ENCODE assay signal across 1 cellular context in genomic region chr4:39614487-39615162, GRCh38.
TF ChIP-seq lines count a peak whose summit lies in the region.

No MANE protein-coding gene starts in this region.

TF ChIP-seq in GM12878, 131 proteins besides CTCF, POLR2A, EP300 and RAD21 (continued from another document and continues in another):
- TF ChIP-seq E2F4 (IDR thresholded peaks at IDR 0.05; ENCODE audit: low read depth, low read length) (no peak), ZNF24 (IDR thresholded peaks at IDR 0.05) (0 out of 2 replicates have a peak, but pooled peaks have one; percentile 15), HCFC1 (IDR thresholded peaks at IDR 0.05; ENCODE audit: low read length) (no peak), TARDBP (IDR thresholded peaks at IDR 0.05; ENCODE audit: borderline replicate concordance) (no peak), ZNF687 (IDR thresholded peaks at IDR 0.05) (no peak), RELA (IDR thresholded peaks at IDR 0.05; ENCODE audit: borderline replicate concordance, partially characterized antibody) (peak; percentile 58), SUPT20H (IDR thresholded peaks at IDR 0.05; ENCODE audit: borderline replicate concordance, control insufficient read depth, low read depth, low read length) (no peak), KAT2A (conservative IDR thresholded peaks at IDR 0.05; ENCODE audit: control insufficient read depth, low read depth, low read length) (no peak), SIN3A (IDR thresholded peaks at IDR 0.05; ENCODE audit: low read depth, low read length) (no peak), FOS (IDR thresholded peaks at IDR 0.05; ENCODE audit: borderline replicate concordance, extremely low read depth, insufficient read length) (no peak), NFIC (IDR thresholded peaks at IDR 0.05; ENCODE audit: low read depth, low read length) (peak; percentile 84), SKIL (IDR thresholded peaks at IDR 0.05; ENCODE audit: low read depth, poor library complexity, severe bottlenecking) (no peak), USF1 (IDR thresholded peaks at IDR 0.05; ENCODE audit: borderline replicate concordance, extremely low read length, insufficient read depth, low read depth, low read length) (no peak), ZZZ3 (IDR thresholded peaks at IDR 0.05; ENCODE audit: control insufficient read depth, insufficient read length, low read depth) (no peak), E2F8 (IDR thresholded peaks at IDR 0.05; ENCODE audit: low read depth, partially characterized antibody) (peak; percentile 15), CEBPB (IDR thresholded peaks at IDR 0.05; ENCODE audit: borderline replicate concordance in 1 of 2, low read depth in 2 of 2, low read length in 2 of 2) (peak in 1 of 2 experiments; percentile 66; a peak in 1 of 4 replicates), TBL1XR1 (IDR thresholded peaks at IDR 0.05; ENCODE audit: low read depth, low read length) (no peak), BCL11A (IDR thresholded peaks at IDR 0.05; ENCODE audit: low read depth, low read length) (peak; percentile 80; the same call in 1 of the 2 replicates), MEF2A (IDR thresholded peaks at IDR 0.05; ENCODE audit: insufficient read depth, low read depth, low read length) (peak; percentile 62; the same call in 1 of the 2 replicates), BMI1 (IDR thresholded peaks at IDR 0.05; ENCODE audit: borderline replicate concordance) (peak; percentile 40; the same call in 1 of the 2 replicates), EZH2 (IDR thresholded peaks at IDR 0.05; ENCODE audit: borderline replicate concordance, control insufficient read depth, low read depth, low read length) (no peak), POU2F2 (IDR thresholded peaks at IDR 0.05; ENCODE audit: borderline replicate concordance, low read depth, low read length) (0 out of 3 replicates have a peak, but pooled peaks have one; percentile 19), RELB (IDR thresholded peaks at IDR 0.05; ENCODE audit: low read depth) (peak; percentile 88), ELK1 (IDR thresholded peaks at IDR 0.05; ENCODE audit: low read depth, low read length) (no peak), ESRRA (IDR thresholded peaks at IDR 0.05; ENCODE audit: low read length) (no peak), ZNF207 (IDR thresholded peaks at IDR 0.05; ENCODE audit: borderline replicate concordance) (no peak), SMARCA5 (IDR thresholded peaks at IDR 0.05) (no peak), JUND (IDR thresholded peaks at IDR 0.05; ENCODE audit: low read depth, low read length) (no peak), CEBPZ (IDR thresholded peaks at IDR 0.05; ENCODE audit: low read depth, low read length) (no peak), LARP7 (IDR thresholded peaks at IDR 0.05) (no peak), EED (IDR thresholded peaks at IDR 0.05; ENCODE audit: low read depth) (peak; percentile 83), REST (IDR thresholded peaks at IDR 0.05; ENCODE audit: low read depth, low read length) (no peak), HDGF (IDR thresholded peaks at IDR 0.05) (no peak), ASH2L (IDR thresholded peaks at IDR 0.05; ENCODE audit: borderline replicate concordance, low read depth) (no peak), CBFB (IDR thresholded peaks at IDR 0.05; ENCODE audit: low read depth) (peak; percentile 90)
